17 cellular contexts compared by ENCODE assay signal in the genomic region with DNA sequence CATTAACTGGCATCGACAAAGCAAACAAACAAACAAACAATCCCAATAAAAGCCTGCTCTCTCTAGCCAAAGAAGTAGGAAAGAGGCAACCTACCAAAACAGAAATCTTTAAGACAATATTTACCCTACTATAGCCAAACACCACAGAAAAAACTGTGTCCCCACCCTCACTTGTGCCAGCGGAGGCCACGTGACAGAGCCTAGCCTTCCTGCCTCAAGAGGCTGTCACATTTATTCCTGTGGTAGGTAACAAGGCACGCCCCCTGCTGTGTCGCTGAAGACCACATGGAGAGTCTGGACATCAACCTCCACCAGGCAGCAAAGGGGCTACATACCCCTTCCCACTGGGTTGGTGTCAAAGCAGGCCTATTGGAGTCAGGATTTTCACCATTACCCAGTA.
A peak's percentile ranks its signal among the peaks of the same experiment; 100 is the strongest.
DNase-seq lines count a peak whose midpoint lies in the region; ATAC-seq and TF ChIP-seq lines count a peak whose summit lies in the region.
"Had no signal": no experiment of that assay in that cellular context is flagged by ENCODE, and none has a peak within 500 bp of the region (broad histone marks: within the 10 kb centered on the region; RNA-seq: fewer than 3 reads in every experiment).

No MANE protein-coding gene starts in this region.

- H3K4ac ChIP-seq in neuronal stem cell (ENCODE audit: low read length), result no peak overlapping the region

- POLR2A ChIA-PET in HEK293 (lab: Yijun Ruan, JAX), result no interaction called here

- H4K8ac ChIP-seq in neuronal stem cell (ENCODE audit: low read depth, low read length), result no peak overlapping the region

- no peak overlapping the region for H2AK5ac ChIP-seq in neuronal stem cell (ENCODE audit: low read depth, low read length)

- H3K79me1 ChIP-seq in neuronal stem cell (ENCODE audit: low read depth, low read length), result no peaks in the 10 kb centered on the region

- no peak overlapping the region for H3K23ac ChIP-seq in neuronal stem cell (ENCODE audit: low read depth, low read length, poor library complexity)

- no peak overlapping the region for H2BK120ac ChIP-seq in neuronal stem cell (ENCODE audit: low read depth, low read length)

- peak overlapping the region; percentile 44 for H3K18ac ChIP-seq in neuronal stem cell (ENCODE audit: low read length)

- H3K9ac ChIP-seq in endodermal cell (ENCODE audit: extremely low read depth, low read length, poor library complexity, severe bottlenecking) (no peak overlapping the region), neuronal stem cell (ENCODE audit: low read depth, low read length, poor library complexity) (no peak overlapping the region)
- H3K9ac ChIP-seq: GM23248 had no signal

- H3K4me1 ChIP-seq in HEK293 (ENCODE audit: control insufficient read depth, insufficient read depth, low read length) (no peaks in the 10 kb centered on the region), endodermal cell (ENCODE audit: control insufficient read depth, insufficient read depth, low read length) (no peaks in the 10 kb centered on the region), neuronal stem cell (ENCODE audit: control insufficient read depth in 2 of 2, insufficient read depth in 1 of 2, low read depth in 1 of 2, low read length in 2 of 2) (peaks cover 0 to 2% of the 10 kb centered on the region in 2 donors)
- H3K4me1 ChIP-seq: SJCRH30 had no signal

- H3K27ac Mint-ChIP-seq in endodermal cell, result no peak overlapping the region

- TF ChIP-seq CTCF in HEK293 (tag by site-specific recombination; IDR thresholded peaks at IDR 0.05), result no peak
- no peak for TF ChIP-seq CTCF in endodermal cell (conservative IDR thresholded peaks at IDR 0.05)

- H3K4me1 Mint-ChIP-seq in endodermal cell, result peaks cover 5% of the 10 kb centered on the region

- DNase-seq in DMS53 (lab: John Stamatoyannopoulos, UW) (peak; percentile 98), endodermal cell (peak; percentile 65), neuronal stem cell (ENCODE audit: low spot score) (no peak)
- DNase-seq: ACHN, AML-193, GM23248, MG63, NCI-H1092, NCI-H1694, NCI-H226, NCI-H526, PC-3, SJCRH30 had no signal

- 87 to 89% methylated on average over 3 to 5 of the region's 5 CpGs for WGBS in endodermal cell (ENCODE audit: insufficient coverage in 1 of 2, insufficient read length in 1 of 2), 2 experiments
- no CpG with 5 or more reads among the region's 5 CpGs for WGBS in neuronal stem cell (ENCODE audit: extremely low coverage in 2 of 2, insufficient read length in 2 of 2, insufficient replicate concordance in 1 of 2), 2 donors

- H3K27ac ChIP-seq in HEK293 (ENCODE audit: extremely low read depth, low read depth, low read length) (no peak overlapping the region), endodermal cell (ENCODE audit: low read depth, low read length) (no peak overlapping the region), neuronal stem cell (replicated peaks; ENCODE audit: low read length) (no peak overlapping the region)
- H3K27ac ChIP-seq: GM23248, SJCRH30 had no signal

- H3K27me3 ChIP-seq in endodermal cell (ENCODE audit: control insufficient read depth, insufficient read depth, low read length, poor library complexity, severe bottlenecking), result peaks cover 23% of the 10 kb centered on the region
- peaks cover 0 to 2% (median 0%) of the 10 kb centered on the region in 3 experiments for H3K27me3 ChIP-seq in neuronal stem cell (ENCODE audit: control insufficient read depth in 3 of 3, insufficient read depth in 3 of 3, low read depth in 1 of 3, low read length in 3 of 3)
- H3K27me3 ChIP-seq: MG63, SJCRH30 had no signal

- H3K4me3 ChIP-seq in HEK293 (ENCODE audit: low read depth, low read length) (no peak overlapping the region), endodermal cell (ENCODE audit: low read length) (no peak overlapping the region), neuronal stem cell (ENCODE audit: low read length in 2 of 2) (no peak overlapping the region)
- H3K4me3 ChIP-seq: GM23248, MG63, SJCRH30 had no signal

- H4K91ac ChIP-seq in neuronal stem cell (ENCODE audit: low read depth, low read length, poor library complexity), result no peak overlapping the region

- H3K9me3 Mint-ChIP-seq in endodermal cell, result peaks cover 33% of the 10 kb centered on the region

- H2BK5ac ChIP-seq in neuronal stem cell (ENCODE audit: low read length), result no peak overlapping the region

- H3K4me2 ChIP-seq in neuronal stem cell (ENCODE audit: insufficient read depth, low read length, poor library complexity, severe bottlenecking), result no peak overlapping the region

- no peak overlapping the region for H2AFZ ChIP-seq in neuronal stem cell (ENCODE audit: low read length)
- H2AFZ ChIP-seq: GM23248 had no signal

- H2BK15ac ChIP-seq in neuronal stem cell (ENCODE audit: low read length), result no peak overlapping the region

- H3K14ac ChIP-seq in neuronal stem cell (ENCODE audit: low read length), result no peak overlapping the region

- ATAC-seq in HG03354 (IDR thresholded peaks at IDR 0.05; ENCODE audit: poor library complexity, severe bottlenecking, unreplicated experiment) (no peak), GM21390 (IDR thresholded peaks at IDR 0.05; ENCODE audit: unreplicated experiment) (no peak), HG03457 (IDR thresholded peaks at IDR 0.05; ENCODE audit: unreplicated experiment) (no peak)
- ATAC-seq: PC-3 had no signal

- H3K36me3 ChIP-seq in HEK293 (ENCODE audit: control insufficient read depth in 2 of 2, insufficient read depth in 1 of 2, low read length in 2 of 2) (no peaks in the 10 kb centered on the region), endodermal cell (ENCODE audit: control insufficient read depth, insufficient read depth, low read length) (no peaks in the 10 kb centered on the region), neuronal stem cell (replicated peaks in 1 of 2; ENCODE audit: control insufficient read depth in 2 of 2, insufficient read depth in 2 of 2, low read length in 2 of 2) (no peaks in the 10 kb centered on the region)
- H3K36me3 ChIP-seq: MG63, SJCRH30 had no signal

- no peak overlapping the region for H2BK12ac ChIP-seq in neuronal stem cell (ENCODE audit: low read length)

- no peaks in the 10 kb centered on the region for H3K9me3 ChIP-seq in HEK293 (ENCODE audit: control insufficient read depth, insufficient read depth, low read depth, low read length)
- H3K9me3 ChIP-seq in endodermal cell (ENCODE audit: control insufficient read depth, low read length), result peaks cover 30% of the 10 kb centered on the region
- no peaks in the 10 kb centered on the region for H3K9me3 ChIP-seq in neuronal stem cell (replicated peaks in 1 of 2; ENCODE audit: control insufficient read depth in 2 of 2, insufficient read depth in 1 of 2, low read depth in 1 of 2, low read length in 2 of 2)
- H3K9me3 ChIP-seq: SJCRH30 had no signal

- CTCF ChIA-PET in HEK293 (lab: Yijun Ruan, JAX), result interaction anchor here (1.0 kb wide), 1 partner anchor 18 kb away, joined by 4 read pairs; no protein-coding TSS in a partner anchor

- H3K4me3 Mint-ChIP-seq in endodermal cell, result no peak overlapping the region

- H3K36me3 Mint-ChIP-seq in endodermal cell (ENCODE audit: low read depth), result peaks cover 16% of the 10 kb centered on the region

- peaks cover 43% of the 10 kb centered on the region for H3K27me3 Mint-ChIP-seq in endodermal cell (ENCODE audit: insufficient read depth)

TF ChIP-seq in HEK293, 187 proteins besides CTCF, POLR2A, EP300 and RAD21:
- peak; percentile 59 for TF ChIP-seq ZIC2 (tag by site-specific recombination; IDR thresholded peaks at IDR 0.05)
- TF ChIP-seq, protein P1, sequence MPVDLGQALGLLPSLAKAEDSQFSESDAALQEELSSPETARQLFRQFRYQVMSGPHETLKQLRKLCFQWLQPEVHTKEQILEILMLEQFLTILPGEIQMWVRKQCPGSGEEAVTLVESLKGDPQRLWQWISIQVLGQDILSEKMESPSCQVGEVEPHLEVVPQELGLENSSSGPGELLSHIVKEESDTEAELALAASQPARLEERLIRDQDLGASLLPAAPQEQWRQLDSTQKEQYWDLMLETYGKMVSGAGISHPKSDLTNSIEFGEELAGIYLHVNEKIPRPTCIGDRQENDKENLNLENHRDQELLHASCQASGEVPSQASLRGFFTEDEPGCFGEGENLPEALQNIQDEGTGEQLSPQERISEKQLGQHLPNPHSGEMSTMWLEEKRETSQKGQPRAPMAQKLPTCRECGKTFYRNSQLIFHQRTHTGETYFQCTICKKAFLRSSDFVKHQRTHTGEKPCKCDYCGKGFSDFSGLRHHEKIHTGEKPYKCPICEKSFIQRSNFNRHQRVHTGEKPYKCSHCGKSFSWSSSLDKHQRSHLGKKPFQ (tag by site-specific recombination; IDR thresholded peaks at IDR 0.05), result no peak
TF ChIP-seq in HEK293: peak in this region for 1.
